ENCODE assay signal across 9 cellular contexts in the genomic region with DNA sequence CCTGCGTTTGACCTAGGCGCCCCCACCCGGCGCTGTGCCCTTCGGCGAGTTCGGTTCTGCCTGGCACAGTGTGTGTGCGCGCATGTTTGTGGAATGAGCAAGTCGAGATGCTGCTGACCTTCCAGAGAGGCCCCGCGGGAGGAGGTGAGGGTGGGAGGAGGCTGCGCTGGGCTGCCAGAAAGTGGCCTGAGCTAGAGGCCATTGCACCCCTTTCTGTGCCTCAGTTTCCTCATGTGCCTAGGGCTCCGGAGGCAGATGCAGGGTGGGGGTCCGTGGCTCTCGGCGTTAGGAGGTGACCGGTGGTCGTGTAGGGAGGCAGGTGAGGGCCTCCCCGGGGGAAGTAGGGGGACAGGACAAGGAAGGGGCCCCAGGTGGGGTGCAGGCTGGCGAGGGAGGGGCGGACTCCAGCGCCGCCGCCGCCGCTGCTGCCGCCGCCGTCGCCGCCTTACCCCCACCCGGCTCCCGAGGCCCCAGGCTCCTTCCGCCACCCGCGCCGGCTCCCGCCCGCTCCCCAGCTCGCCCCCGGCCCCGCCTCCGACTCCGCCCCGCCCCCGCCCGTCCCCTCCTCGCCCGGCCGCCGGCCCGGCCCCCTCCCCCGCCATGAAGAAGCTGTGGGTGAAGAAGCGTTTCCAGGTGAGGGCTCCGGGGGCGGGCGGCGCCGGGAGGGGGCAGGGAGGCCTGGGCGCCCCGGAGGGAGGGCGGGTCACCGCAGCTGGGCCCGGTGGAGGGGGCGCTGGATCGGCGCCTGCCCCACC. TPM values are rescaled to one million over a fixed set of nuclear protein-coding genes. Genes with fewer than 3 reads are reported as not detected.
DNase-seq lines count a peak whose midpoint lies in the region; ATAC-seq, FAIRE-seq and TF ChIP-seq lines count a peak whose summit lies in the region.
"Had no signal": no experiment of that assay in that cellular context is flagged by ENCODE, and none has a peak within 500 bp of the region (broad histone marks: within the 10 kb centered on the region; RNA-seq: fewer than 3 reads in every experiment).

No MANE protein-coding gene starts in this region.

- DNase-seq in DMS53 treated with DMSO at 0.1 percent for 48 hours (lab: John Stamatoyannopoulos, UW; ENCODE audit: unreplicated experiment) (peak; percentile 14), NCI-H2227 treated with DMSO at 0.1 percent for 48 hours (lab: John Stamatoyannopoulos, UW) (peak; percentile 27), fibroblast of gingiva (ENCODE audit: low read depth) (peak; percentile 21), nephron progenitor cell (peak; percentile 85), tibial artery (peak in 1 of 2 donors; percentile 88), GM19239 (ENCODE audit: insufficient read length, low spot score) (no peak)
- peak; percentile 59 to 66 for DNase-seq in activated T-cell treated with anti-CD3 and anti-CD28 coated beads, Interleukin-2, amount 50 U/mL, for 72 hours

- H3K4me1 ChIP-seq in tibial artery: peaks cover 0 to 86% (median 51%) of the 10 kb centered on the region in 4 donors

- peak overlapping the region; percentile 77 to 85 for H3K4me3 ChIP-seq in tibial artery

- H3K27me3 ChIP-seq in tibial artery: no peaks in the 10 kb centered on the region

- H3K27me3 Mint-ChIP-seq in activated T-cell treated with anti-CD3 and anti-CD28 coated beads, Interleukin-2, amount 50 U/mL, for 72 hours (ENCODE audit: low read depth): peaks cover 20% of the 10 kb centered on the region
- peaks cover 30% of the 10 kb centered on the region for H3K27me3 Mint-ChIP-seq in nephron progenitor cell (ENCODE audit: low read depth, poor library complexity)

- H3K27ac Mint-ChIP-seq in activated T-cell treated with anti-CD3 and anti-CD28 coated beads, Interleukin-2, amount 50 U/mL, for 72 hours: no peak overlapping the region
- no peak overlapping the region for H3K27ac Mint-ChIP-seq in nephron progenitor cell

- no peak for FAIRE-seq in GM19239 (lab: Jason Lieb, UNC)

- peaks cover 0 to 6% (median 0%) of the 10 kb centered on the region in 3 donors for H3K36me3 ChIP-seq in tibial artery

- intact Hi-C loops in tibial artery (cut with DNase I; ENCODE audit: low total_unique reads): loop anchor here (5.0 kb wide), 1 partner anchor 34 kb away; no protein-coding TSS in a partner anchor

- H3K4me1 Mint-ChIP-seq in activated T-cell treated with anti-CD3 and anti-CD28 coated beads, Interleukin-2, amount 50 U/mL, for 72 hours (ENCODE audit: low read depth): peaks cover 10% of the 10 kb centered on the region
- H3K4me1 Mint-ChIP-seq in nephron progenitor cell: peaks cover 38% of the 10 kb centered on the region

- TF ChIP-seq CTCF in nephron progenitor cell (IDR thresholded peaks at IDR 0.05) (no peak), tibial artery (IDR thresholded peaks at IDR 0.05) (no peak)

- peak; percentile 72 to 76 for ATAC-seq in activated T-cell treated with anti-CD3 and anti-CD28 coated beads, Interleukin-2, amount 50 U/mL, for 72 hours (replicated peaks in 1 of 2)
- no peak for ATAC-seq in GM19395 (IDR thresholded peaks at IDR 0.05; ENCODE audit: unreplicated experiment)

- H3K9me3 ChIP-seq in tibial artery: no peaks in the 10 kb centered on the region

- H3K36me3 Mint-ChIP-seq in activated T-cell treated with anti-CD3 and anti-CD28 coated beads, Interleukin-2, amount 50 U/mL, for 72 hours (ENCODE audit: insufficient read depth in 2 of 2): no peaks in the 10 kb centered on the region
- no peaks in the 10 kb centered on the region for H3K36me3 Mint-ChIP-seq in nephron progenitor cell (ENCODE audit: low read depth)

- peak overlapping the region; percentile 96 to 97 for H3K27ac ChIP-seq in tibial artery

- no peaks in the 10 kb centered on the region for H3K9me3 Mint-ChIP-seq in activated T-cell treated with anti-CD3 and anti-CD28 coated beads, Interleukin-2, amount 50 U/mL, for 72 hours
- no peaks in the 10 kb centered on the region for H3K9me3 Mint-ChIP-seq in nephron progenitor cell

- H3K4me3 Mint-ChIP-seq in activated T-cell treated with anti-CD3 and anti-CD28 coated beads, Interleukin-2, amount 50 U/mL, for 72 hours: peak overlapping the region; percentile 72 to 85
- peak overlapping the region; percentile 83 for H3K4me3 Mint-ChIP-seq in nephron progenitor cell

RNA-seq across cellular contexts. Expression of a gene that starts 7.0 kb away (rescaled TPM):
- 1 to 10 TPM; 4.8 to 6.9 TPM for total RNA-seq in activated T-cell treated with anti-CD3 and anti-CD28 coated beads, Interleukin-2, amount 50 U/mL, for 72 hours

RNA-seq across cellular contexts. Expression of a gene that starts 23.5 kb away (rescaled TPM):
- total RNA-seq in activated T-cell treated with anti-CD3 and anti-CD28 coated beads, Interleukin-2, amount 50 U/mL, for 72 hours: under 1 TPM in 1 of 2 donors, not detected in 1; 0.10 TPM
- total RNA-seq: HT1080 had no signal

RNA-seq across cellular contexts. Expression of a gene that starts 53.9 kb away (rescaled TPM):
- 10 to 100 TPM; 61.5 to 71.0 TPM for total RNA-seq in activated T-cell treated with anti-CD3 and anti-CD28 coated beads, Interleukin-2, amount 50 U/mL, for 72 hours

RNA-seq across cellular contexts. Expression of a gene that starts 57.1 kb away (rescaled TPM):
- total RNA-seq in activated T-cell treated with anti-CD3 and anti-CD28 coated beads, Interleukin-2, amount 50 U/mL, for 72 hours: 10 to 100 TPM; 39.4 to 47.3 TPM
